In the genomic region with DNA sequence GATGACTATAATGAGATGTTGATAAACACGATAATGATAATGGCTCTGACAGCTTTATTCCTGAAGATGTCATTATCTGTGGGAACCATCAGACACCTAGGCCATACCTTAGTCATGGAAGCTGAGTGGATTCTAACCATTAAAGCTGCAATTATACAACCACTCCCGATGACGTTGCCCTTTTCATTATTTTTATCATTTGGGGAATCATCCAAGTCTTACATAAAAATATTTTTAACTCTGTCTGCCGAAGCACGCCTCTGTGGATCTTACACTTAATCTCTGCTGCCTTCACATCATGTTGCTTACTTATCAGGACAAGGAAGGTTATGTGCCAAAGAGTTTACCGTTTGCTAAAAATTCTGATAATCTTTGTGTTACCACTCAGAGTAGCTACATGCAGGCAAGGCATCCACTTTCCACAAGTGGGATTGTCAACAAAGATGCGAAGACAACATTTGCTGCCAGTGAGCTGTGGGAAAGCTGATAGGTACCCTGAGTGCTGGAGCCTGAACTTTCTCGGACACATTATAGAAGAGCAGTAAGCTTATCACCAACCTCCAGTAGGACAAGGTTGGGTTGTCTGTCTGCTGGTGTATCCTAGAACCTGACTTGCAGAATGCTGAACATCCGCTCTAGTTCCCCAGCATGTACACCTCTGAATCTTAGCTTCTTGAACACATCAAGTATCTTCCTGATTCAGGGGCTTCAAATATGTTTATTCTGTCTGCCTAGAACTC, we compare ENCODE assay signal across 13 cellular contexts.
"Had no signal": no experiment of that assay in that cellular context is flagged by ENCODE, and none has a peak within 500 bp of the region (broad histone marks: within the 10 kb centered on the region; RNA-seq: fewer than 3 reads in every experiment).

No MANE protein-coding gene starts in this region.

- H3K27me3 ChIP-seq: breast epithelium, pancreas, testis, upper lobe of right lung had no signal

- H3K36me3 ChIP-seq: breast epithelium, pancreas, upper lobe of right lung had no signal

- H3K27ac ChIP-seq: breast epithelium, pancreas, testis, upper lobe of right lung had no signal

- H3K9me3 ChIP-seq: breast epithelium, pancreas, testis, upper lobe of right lung had no signal

- H3K4me1 ChIP-seq: breast epithelium, pancreas, testis, upper lobe of right lung had no signal

- DNase-seq: activated CD4-positive, alpha-beta T cell treated with anti-CD3 and anti-CD28 coated beads, Interleukin-2, amount 50 U/mL, for 4 hours; activated CD4-positive, CD25-positive, alpha-beta regulatory T cell treated with anti-CD3 and anti-CD28 coated beads, Interleukin-2, amount 50 U/mL, for 72 hours; activated CD8-positive, alpha-beta memory T cell treated with anti-CD3 and anti-CD28 coated beads, Interleukin-2, amount 10 ng/mL, durations not matched to agents 7 days and 5 days; activated gamma-delta T cell; activated naive CD8-positive, alpha-beta T cell treated with anti-CD3 and anti-CD28 coated beads, Interleukin-2, amount 10 ng/mL, durations not matched to agents 7 days and 5 days; activated T-cell treated with anti-CD3 and anti-CD28 coated beads, Interleukin-2, amount 50 U/mL, for 4 hours; anterior cingulate cortex; hypothalamus; pancreas; stimulated activated CD4-positive, alpha-beta T cell treated with anti-CD3 and anti-CD28 coated beads, Interleukin-4, amount 100 ng/mL, for 24 hours; testis; upper lobe of right lung had no signal

- H3K4me3 ChIP-seq: breast epithelium, pancreas, testis, upper lobe of right lung had no signal
